ENCODE assay signal across 25 cellular contexts in the genomic region with DNA sequence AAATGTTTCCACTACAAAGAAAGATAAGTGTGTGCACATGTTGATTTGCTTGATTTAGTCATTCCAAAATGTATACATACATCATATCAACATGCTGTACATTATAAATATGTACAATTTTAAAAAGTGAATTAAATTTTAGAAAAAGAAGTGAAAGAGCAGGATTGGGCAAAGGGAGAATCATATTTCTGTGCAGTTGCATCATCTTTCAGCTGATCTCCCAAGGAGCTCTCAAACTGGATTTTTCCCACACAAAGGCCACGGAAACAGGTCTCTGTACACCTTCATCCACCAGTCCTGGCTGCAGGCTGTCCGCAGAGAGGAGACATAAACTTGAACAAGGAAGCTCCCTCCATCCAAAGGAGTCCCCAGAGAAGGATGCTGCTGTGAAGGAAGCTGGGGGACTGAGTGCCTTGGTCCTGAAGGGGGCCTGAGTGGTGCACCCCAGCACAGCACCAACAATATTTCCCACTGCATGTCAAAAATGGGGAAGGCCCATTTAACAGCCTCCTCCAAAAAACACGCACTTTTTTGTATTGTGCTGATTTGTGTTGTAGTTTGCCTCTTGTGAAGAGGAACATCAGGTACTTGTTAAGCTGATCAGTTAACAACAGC.
"Had no signal": no experiment of that assay in that cellular context is flagged by ENCODE, and none has a peak within 500 bp of the region (broad histone marks: within the 10 kb centered on the region; RNA-seq: fewer than 3 reads in every experiment).

No MANE protein-coding gene starts in this region.

- H3K9me3 ChIP-seq: SJCRH30 had no signal

- H3K4me3 ChIP-seq: SJCRH30, SK-N-MC had no signal

- H3K27ac ChIP-seq: brain microvascular endothelial cell, KMS-11, SJCRH30, SK-N-MC had no signal

- H3K27me3 ChIP-seq: brain microvascular endothelial cell, SJCRH30 had no signal

- H3K36me3 ChIP-seq: brain microvascular endothelial cell, SJCRH30 had no signal

- H3K4me2 ChIP-seq: KMS-11 had no signal

- H3K4me1 ChIP-seq: SJCRH30 had no signal

- ATAC-seq: activated CD4-positive, CD25-positive, alpha-beta regulatory T cell treated with anti-CD3 and anti-CD28 coated beads, Interleukin-2, amount 50 U/mL, for 24 hours; activated naive CD4-positive, alpha-beta T cell treated with anti-CD3 and anti-CD28 coated beads, Interleukin-2, amount 50 U/mL, for 72 hours; activated T-cell treated with anti-CD3 and anti-CD28 coated beads, Interleukin-2, amount 50 U/mL, for 4 hours; Panc1; WTC11 had no signal

- H3K9ac ChIP-seq: KMS-11 had no signal

- DNase-seq: activated CD4-positive, alpha-beta memory T cell treated with anti-CD3 and anti-CD28 coated beads for 36 hours; activated CD4-positive, alpha-beta T cell treated with anti-CD3 and anti-CD28 coated beads for 4 hours; activated CD4-positive, alpha-beta T cell treated with anti-CD3 and anti-CD28 coated beads, Interleukin-2, amount 50 U/mL, for 1 hour; activated CD8-positive, alpha-beta memory T cell treated with anti-CD3 and anti-CD28 coated beads, Interleukin-2, amount 50 U/mL, for 4 hours; activated gamma-delta T cell treated with Interleukin-2 at 50 U/mL for 16 hours; activated naive CD4-positive, alpha-beta T cell treated with anti-CD3 and anti-CD28 coated beads for 36 hours; activated T-cell treated with anti-CD3 and anti-CD28 coated beads for 4 hours; activated T-cell treated with anti-CD3 and anti-CD28 coated beads, Interleukin-2, amount 50 U/mL, for 4 hours; anterior cingulate cortex; brain microvascular endothelial cell; central memory CD4-positive, alpha-beta T cell; NCI-H1092 treated with DMSO at 0.1 percent for 48 hours; NCI-H1417 treated with DMSO at 0.1 percent for 48 hours; NCI-H187 treated with DMSO at 0.1 percent for 48 hours; NCI-H2081; NCI-H345; NCI-H524 treated with DMSO at 0.1 percent for 48 hours; SHP77; SJCRH30 had no signal
